In the genomic region with DNA sequence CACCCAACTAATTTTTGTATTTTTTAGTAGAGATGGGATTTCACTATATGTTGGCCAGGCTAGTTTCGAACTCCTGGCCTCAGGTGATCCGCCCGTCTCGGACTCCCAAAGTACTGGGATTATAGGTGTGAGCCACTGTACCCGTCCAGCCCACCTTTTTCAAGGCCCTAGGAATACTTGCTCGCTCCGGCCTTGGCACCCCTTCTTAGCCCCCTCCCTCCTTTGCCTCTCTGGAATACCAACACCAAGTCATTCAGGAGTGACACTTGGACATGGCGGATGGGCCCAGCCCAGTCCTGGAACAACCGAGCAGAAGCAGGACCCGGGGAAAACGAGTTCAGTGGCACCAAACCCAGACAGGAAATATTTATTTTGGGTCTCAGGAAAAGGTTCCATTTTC, we compare ENCODE assay signal across 16 cellular contexts.
"Had no signal": no experiment of that assay in that cellular context is flagged by ENCODE, and none has a peak within 500 bp of the region (broad histone marks: within the 10 kb centered on the region; RNA-seq: fewer than 3 reads in every experiment).

No MANE protein-coding gene starts in this region.

- H3K9me3 ChIP-seq: esophagus squamous epithelium, left lung, ovary, stomach, uterus had no signal

- H3K4me1 ChIP-seq: left lung had no signal

- H3K4me3 Mint-ChIP-seq: activated T-helper 1 cell treated with anti-CD3 and anti-CD28 coated beads, Interleukin-12 subunit alpha, Interleukin-12 subunit beta, Interleukin-2, Interleukin-4 antibody, amounts not matched to agents 30 ng/mL and 10 ng/mL and 1 ng/mL, durations not matched to agents 14 hours and 24 hours and 36 hours; neural crest cell had no signal

- H3K9me3 Mint-ChIP-seq: activated T-helper 1 cell treated with anti-CD3 and anti-CD28 coated beads, Interleukin-12 subunit alpha, Interleukin-12 subunit beta, Interleukin-2, Interleukin-4 antibody, amounts not matched to agents 30 ng/mL and 10 ng/mL and 1 ng/mL, durations not matched to agents 14 hours and 24 hours and 36 hours; neural crest cell had no signal

- H3K27me3 ChIP-seq: esophagus squamous epithelium, left lung, ovary, stomach, uterus had no signal

- H3K36me3 ChIP-seq: uterus had no signal

- DNase-seq: activated CD4-positive, alpha-beta T cell treated with anti-CD3 and anti-CD28 coated beads for 4 hours; activated naive CD4-positive, alpha-beta T cell treated with Interleukin-2 at 50 U/mL for 16 hours; central memory CD4-positive, alpha-beta T cell; dermis blood vessel endothelial cell; esophagus squamous epithelium; foreskin fibroblast; left lung; mesenchymal stem cell; retina; stimulated activated CD4-positive, alpha-beta T cell treated with anti-CD3 and anti-CD28 coated beads, Interleukin-4, amount 100 ng/mL, for 4 hours; stomach; uterus had no signal

- ATAC-seq: left lung had no signal

- H3K27ac ChIP-seq: left lung, ovary, stomach, uterus, VCaP had no signal

- H3K4me3 ChIP-seq: esophagus squamous epithelium, left lung, ovary, stomach, uterus had no signal

- H3K27ac Mint-ChIP-seq: activated T-helper 1 cell treated with anti-CD3 and anti-CD28 coated beads, Interleukin-12 subunit alpha, Interleukin-12 subunit beta, Interleukin-2, Interleukin-4 antibody, amounts not matched to agents 30 ng/mL and 10 ng/mL and 1 ng/mL, durations not matched to agents 14 hours and 24 hours and 36 hours had no signal
